Comparison of ENCODE assay signal across 8 cellular contexts in genomic region chr7:105691029-105691691, GRCh38.
A peak's percentile ranks its signal among the peaks of the same experiment; 100 is the strongest.
DNase-seq lines count a peak whose midpoint lies in the region; ATAC-seq and TF ChIP-seq lines count a peak whose summit lies in the region.

No MANE protein-coding gene starts in this region.

- DNase-seq in AG20443 (ENCODE audit: low spot score) (peak; percentile 58), T follicular helper cell (ENCODE audit: low read depth) (peak; percentile 25), colonic mucosa (no peak), aorta (peak in 1 of 2 donors; percentile 50), NCI-H2081 treated with DMSO at 0.1 percent for 48 hours (lab: John Stamatoyannopoulos, UW) (no peak)

- peak overlapping the region; percentile 24 for H3K4me3 ChIP-seq in colonic mucosa
- peak overlapping the region; percentile 85 for H3K4me3 ChIP-seq in mononuclear cell (ENCODE audit: low read length)
- H3K4me3 ChIP-seq in aorta (ENCODE audit: low read length in 2 of 2) = peak overlapping the region; percentile 48 to 68

- peak overlapping the region in 1 of 2 donors; percentile 46 for H3K9ac ChIP-seq in colonic mucosa (ENCODE audit: low read depth in 2 of 2, low read length in 2 of 2)

- TF ChIP-seq CTCF in colonic mucosa (IDR thresholded peaks at IDR 0.05) = no peak

- no peaks in the 10 kb centered on the region for H3K9me3 ChIP-seq in colonic mucosa
- H3K9me3 ChIP-seq in mononuclear cell (ENCODE audit: low read depth, low read length) = no peaks in the 10 kb centered on the region
- H3K9me3 ChIP-seq in aorta (ENCODE audit: control insufficient read depth, low read length) = no peaks in the 10 kb centered on the region

- no peaks in the 10 kb centered on the region for H3K4me1 ChIP-seq in colonic mucosa
- H3K4me1 ChIP-seq in mononuclear cell (ENCODE audit: insufficient read depth, low read length) = peaks cover 26% of the 10 kb centered on the region
- H3K4me1 ChIP-seq in aorta (ENCODE audit: control insufficient read depth in 1 of 2, insufficient read depth in 2 of 2, low read length in 2 of 2) = no peaks in the 10 kb centered on the region

- peak overlapping the region; percentile 31 for H3K27ac ChIP-seq in colonic mucosa
- H3K27ac ChIP-seq in aorta (ENCODE audit: low read depth in 1 of 2, low read length in 2 of 2) = no peak overlapping the region

- no peaks in the 10 kb centered on the region for H3K27me3 ChIP-seq in colonic mucosa
- no peaks in the 10 kb centered on the region for H3K27me3 ChIP-seq in mononuclear cell (ENCODE audit: insufficient read depth, low read length)
- H3K27me3 ChIP-seq in aorta (ENCODE audit: control insufficient read depth in 1 of 2, insufficient read depth in 2 of 2, low read length in 1 of 2) = no peaks in the 10 kb centered on the region

- WGBS in aorta, 2 donors = 11 to 14% methylated on average over 18 of the region's 18 CpGs

- peak; percentile 35 for ATAC-seq in GM21717 (IDR thresholded peaks at IDR 0.05; ENCODE audit: unreplicated experiment)
- ATAC-seq in aorta (ENCODE audit: low FRiP score) = peak; percentile 34
- no peak for ATAC-seq in GM19023 (IDR thresholded peaks at IDR 0.05; ENCODE audit: unreplicated experiment)

- no peaks in the 10 kb centered on the region for H3K36me3 ChIP-seq in colonic mucosa
- no peaks in the 10 kb centered on the region for H3K36me3 ChIP-seq in aorta (ENCODE audit: control insufficient read depth in 1 of 2, insufficient read depth in 2 of 2, low read length in 1 of 2)

- intact Hi-C loops in colonic mucosa (cut with DNase I) (no loop called here), aorta (cut with DNase I) (no loop called here)

Comparison
In these comparisons a context has a peak if more than half of its experiments do, and no peak if none do; other contexts are left out.
1. DNase-seq: peak in AG20443 (single experiment) and T follicular helper cell (single experiment); none in colonic mucosa (single experiment) and NCI-H2081 treated with DMSO at 0.1 percent for 48 hours (single experiment).
2. H3K4me3 ChIP-seq: peak in every context shown above with its lines; median percentile 85 in mononuclear cell; 58 in aorta; 24 in colonic mucosa.